In genomic region chr7:136566491-136566890, GRCh38 we compare ENCODE assay signal across 35 cellular contexts.
"Had no signal": no experiment of that assay in that cellular context is flagged by ENCODE, and none has a peak within 500 bp of the region (broad histone marks: within the 10 kb centered on the region; RNA-seq: fewer than 3 reads in every experiment).

No MANE protein-coding gene starts in this region.

- H3K27ac Mint-ChIP-seq: activated CD4-positive, alpha-beta memory T cell treated with anti-CD3 and anti-CD28 coated beads, Interleukin-2, amount 10 ng/mL, durations not matched to agents 7 days and 5 days; activated CD4-positive, alpha-beta T cell treated with anti-CD3 and anti-CD28 coated beads for 36 hours; activated CD4-positive, alpha-beta T cell treated with anti-CD3 and anti-CD28 coated beads, Interleukin-2, amount 10 ng/mL, durations not matched to agents 7 days and 5 days; activated CD8-positive, alpha-beta memory T cell treated with anti-CD3 and anti-CD28 coated beads, Interleukin-2, amount 10 ng/mL, durations not matched to agents 7 days and 5 days; activated naive CD4-positive, alpha-beta T cell treated with anti-CD3 and anti-CD28 coated beads, Interleukin-2, amount 10 ng/mL, durations not matched to agents 7 days and 5 days; activated naive CD4-positive, alpha-beta T cell treated with anti-CD3 and anti-CD28 coated beads, Interleukin-2, amount 50 U/mL, for 24 hours; activated naive CD8-positive, alpha-beta T cell; activated naive CD8-positive, alpha-beta T cell treated with anti-CD3 and anti-CD28 coated beads, Interleukin-2, amount 10 ng/mL, durations not matched to agents 7 days and 5 days; activated naive CD8-positive, alpha-beta T cell treated with anti-CD3 and anti-CD28 coated beads, Interleukin-2, amount 50 U/mL, for 24 hours; activated T-cell treated with anti-CD3 and anti-CD28 coated beads, Interleukin-2, amount 50 U/mL, for 24 hours; activated T-helper 2 cell treated with anti-CD3 and anti-CD28 coated beads, Interferon-gamma antibody, Interleukin-2, Interleukin-4, amounts not matched to agents 10 μg/mL and 5 μg/mL and 100 μg/mL, durations not matched to agents 14 hours and 24 hours and 36 hours; brain; T-helper 2 cell treated with Interferon-gamma antibody and Interleukin-4, amounts not matched to agents 5 μg/mL and 100 μg/mL, for 36 hours had no signal

- H3K36me3 Mint-ChIP-seq: activated CD8-positive, alpha-beta memory T cell treated with anti-CD3 and anti-CD28 coated beads, Interleukin-2, amount 10 ng/mL, durations not matched to agents 7 days and 5 days; activated naive CD4-positive, alpha-beta T cell treated with anti-CD3 and anti-CD28 coated beads, Interleukin-2, amount 10 ng/mL, durations not matched to agents 7 days and 5 days; activated naive CD4-positive, alpha-beta T cell treated with anti-CD3 and anti-CD28 coated beads, Interleukin-2, amount 50 U/mL, for 24 hours; activated naive CD8-positive, alpha-beta T cell; activated naive CD8-positive, alpha-beta T cell treated with anti-CD3 and anti-CD28 coated beads, Interleukin-2, amount 10 ng/mL, durations not matched to agents 7 days and 5 days; brain had no signal

- H3K27me3 Mint-ChIP-seq: activated CD4-positive, alpha-beta memory T cell treated with anti-CD3 and anti-CD28 coated beads, Interleukin-2, amount 10 ng/mL, durations not matched to agents 7 days and 5 days; activated CD4-positive, alpha-beta T cell treated with anti-CD3 and anti-CD28 coated beads for 36 hours; activated CD4-positive, alpha-beta T cell treated with anti-CD3 and anti-CD28 coated beads, Interleukin-2, amount 10 ng/mL, durations not matched to agents 7 days and 5 days; activated CD8-positive, alpha-beta memory T cell treated with anti-CD3 and anti-CD28 coated beads, Interleukin-2, amount 10 ng/mL, durations not matched to agents 7 days and 5 days; activated naive CD4-positive, alpha-beta T cell treated with anti-CD3 and anti-CD28 coated beads, Interleukin-2, amount 10 ng/mL, durations not matched to agents 7 days and 5 days; activated naive CD4-positive, alpha-beta T cell treated with anti-CD3 and anti-CD28 coated beads, Interleukin-2, amount 50 U/mL, for 24 hours; activated naive CD8-positive, alpha-beta T cell; activated naive CD8-positive, alpha-beta T cell treated with anti-CD3 and anti-CD28 coated beads, Interleukin-2, amount 10 ng/mL, durations not matched to agents 7 days and 5 days; activated naive CD8-positive, alpha-beta T cell treated with anti-CD3 and anti-CD28 coated beads, Interleukin-2, amount 50 U/mL, for 24 hours; activated T-cell treated with anti-CD3 and anti-CD28 coated beads, Interleukin-2, amount 50 U/mL, for 24 hours; brain; central memory CD8-positive, alpha-beta T cell had no signal

- H3K4me1 Mint-ChIP-seq: activated CD4-positive, alpha-beta memory T cell treated with anti-CD3 and anti-CD28 coated beads, Interleukin-2, amount 10 ng/mL, durations not matched to agents 7 days and 5 days; activated CD4-positive, alpha-beta T cell treated with anti-CD3 and anti-CD28 coated beads for 36 hours; activated CD4-positive, alpha-beta T cell treated with anti-CD3 and anti-CD28 coated beads, Interleukin-2, amount 10 ng/mL, durations not matched to agents 7 days and 5 days; activated CD8-positive, alpha-beta memory T cell treated with anti-CD3 and anti-CD28 coated beads, Interleukin-2, amount 10 ng/mL, durations not matched to agents 7 days and 5 days; activated naive CD4-positive, alpha-beta T cell treated with anti-CD3 and anti-CD28 coated beads, Interleukin-2, amount 10 ng/mL, durations not matched to agents 7 days and 5 days; activated naive CD4-positive, alpha-beta T cell treated with anti-CD3 and anti-CD28 coated beads, Interleukin-2, amount 50 U/mL, for 24 hours; activated naive CD8-positive, alpha-beta T cell treated with anti-CD3 and anti-CD28 coated beads, Interleukin-2, amount 10 ng/mL, durations not matched to agents 7 days and 5 days; activated naive CD8-positive, alpha-beta T cell treated with anti-CD3 and anti-CD28 coated beads, Interleukin-2, amount 50 U/mL, for 24 hours; central memory CD8-positive, alpha-beta T cell had no signal

- H3K36me3 ChIP-seq: ascending aorta, cardiac muscle cell, colonic mucosa had no signal

- H3K4me3 ChIP-seq: ascending aorta, cardiac muscle cell, colonic mucosa had no signal

- H3K9me3 ChIP-seq: ascending aorta, colonic mucosa had no signal

- DNase-seq: activated CD4-positive, alpha-beta memory T cell treated with anti-CD3 and anti-CD28 coated beads, Interleukin-2, amount 10 ng/mL, durations not matched to agents 7 days and 5 days; activated CD4-positive, alpha-beta T cell treated with anti-CD3 and anti-CD28 coated beads for 1 hour; activated CD4-positive, alpha-beta T cell treated with anti-CD3 and anti-CD28 coated beads for 36 hours; activated CD4-positive, alpha-beta T cell treated with anti-CD3 and anti-CD28 coated beads for 48 hours; activated CD4-positive, alpha-beta T cell treated with anti-CD3 and anti-CD28 coated beads, Interleukin-2, amount 10 ng/mL, durations not matched to agents 7 days and 5 days; activated CD4-positive, alpha-beta T cell treated with anti-CD3 and anti-CD28 coated beads, Interleukin-2, amount 50 U/mL, for 48 hours; activated CD4-positive, CD25-positive, alpha-beta regulatory T cell; activated CD8-positive, alpha-beta memory T cell treated with anti-CD3 and anti-CD28 coated beads for 24 hours; activated CD8-positive, alpha-beta memory T cell treated with anti-CD3 and anti-CD28 coated beads, Interleukin-2, amount 10 ng/mL, durations not matched to agents 7 days and 5 days; activated CD8-positive, alpha-beta memory T cell treated with anti-CD3 and anti-CD28 coated beads, Interleukin-2, amount 50 U/mL, for 48 hours; activated effector memory CD4-positive, alpha-beta T cell treated with Interleukin-2 at 50 U/mL for 16 hours; activated gamma-delta T cell; activated naive CD4-positive, alpha-beta T cell treated with anti-CD3 and anti-CD28 coated beads, Interleukin-2, amount 10 ng/mL, durations not matched to agents 7 days and 5 days; activated naive CD4-positive, alpha-beta T cell treated with Interleukin-2 at 50 U/mL for 16 hours; activated naive CD8-positive, alpha-beta T cell treated with anti-CD3 and anti-CD28 coated beads, Interleukin-2, amount 10 ng/mL, durations not matched to agents 7 days and 5 days; activated naive CD8-positive, alpha-beta T cell treated with anti-CD3 and anti-CD28 coated beads, Interleukin-2, amount 50 U/mL, for 24 hours; activated T-cell treated with anti-CD3 and anti-CD28 coated beads, Interleukin-2, amount 50 U/mL, for 24 hours; activated T-cell treated with anti-CD3 and anti-CD28 coated beads, Interleukin-2, amount 50 U/mL, for 48 hours; amygdala; anterior cingulate cortex; caudate nucleus; cerebellar nuclear complex; colonic mucosa; T-helper 2 cell; T-helper 9 cell had no signal

- H3K4me1 ChIP-seq: ascending aorta, colonic mucosa had no signal

- H3K27me3 ChIP-seq: ascending aorta, cardiac muscle cell, colonic mucosa had no signal

- H3K4me3 Mint-ChIP-seq: activated CD4-positive, alpha-beta memory T cell treated with anti-CD3 and anti-CD28 coated beads, Interleukin-2, amount 10 ng/mL, durations not matched to agents 7 days and 5 days; activated CD4-positive, alpha-beta T cell treated with anti-CD3 and anti-CD28 coated beads for 36 hours; activated CD4-positive, alpha-beta T cell treated with anti-CD3 and anti-CD28 coated beads, Interleukin-2, amount 10 ng/mL, durations not matched to agents 7 days and 5 days; activated CD8-positive, alpha-beta memory T cell treated with anti-CD3 and anti-CD28 coated beads, Interleukin-2, amount 10 ng/mL, durations not matched to agents 7 days and 5 days; activated naive CD4-positive, alpha-beta T cell treated with anti-CD3 and anti-CD28 coated beads, Interleukin-2, amount 10 ng/mL, durations not matched to agents 7 days and 5 days; activated naive CD4-positive, alpha-beta T cell treated with anti-CD3 and anti-CD28 coated beads, Interleukin-2, amount 50 U/mL, for 24 hours; activated naive CD8-positive, alpha-beta T cell; activated naive CD8-positive, alpha-beta T cell treated with anti-CD3 and anti-CD28 coated beads, Interleukin-2, amount 10 ng/mL, durations not matched to agents 7 days and 5 days; activated naive CD8-positive, alpha-beta T cell treated with anti-CD3 and anti-CD28 coated beads, Interleukin-2, amount 50 U/mL, for 24 hours; activated T-cell treated with anti-CD3 and anti-CD28 coated beads, Interleukin-2, amount 50 U/mL, for 24 hours; brain; central memory CD8-positive, alpha-beta T cell; T-helper 2 cell treated with Interferon-gamma antibody and Interleukin-4, amounts not matched to agents 5 μg/mL and 100 μg/mL, for 36 hours had no signal

- ATAC-seq: activated CD4-positive, alpha-beta T cell treated with anti-CD3 and anti-CD28 coated beads for 36 hours; activated CD4-positive, CD25-positive, alpha-beta regulatory T cell treated with anti-CD3 and anti-CD28 coated beads, Interleukin-2, amount 50 U/mL, for 24 hours; activated CD8-positive, alpha-beta memory T cell treated with anti-CD3 and anti-CD28 coated beads, Interleukin-2, amount 10 ng/mL, durations not matched to agents 7 days and 5 days; activated naive CD8-positive, alpha-beta T cell treated with anti-CD3 and anti-CD28 coated beads, Interleukin-2, amount 50 U/mL, for 24 hours had no signal

- H3K27ac ChIP-seq: ascending aorta, cardiac muscle cell, colonic mucosa, VCaP had no signal
